Comparison of ENCODE assay signal across 8 cellular contexts in the genomic region with DNA sequence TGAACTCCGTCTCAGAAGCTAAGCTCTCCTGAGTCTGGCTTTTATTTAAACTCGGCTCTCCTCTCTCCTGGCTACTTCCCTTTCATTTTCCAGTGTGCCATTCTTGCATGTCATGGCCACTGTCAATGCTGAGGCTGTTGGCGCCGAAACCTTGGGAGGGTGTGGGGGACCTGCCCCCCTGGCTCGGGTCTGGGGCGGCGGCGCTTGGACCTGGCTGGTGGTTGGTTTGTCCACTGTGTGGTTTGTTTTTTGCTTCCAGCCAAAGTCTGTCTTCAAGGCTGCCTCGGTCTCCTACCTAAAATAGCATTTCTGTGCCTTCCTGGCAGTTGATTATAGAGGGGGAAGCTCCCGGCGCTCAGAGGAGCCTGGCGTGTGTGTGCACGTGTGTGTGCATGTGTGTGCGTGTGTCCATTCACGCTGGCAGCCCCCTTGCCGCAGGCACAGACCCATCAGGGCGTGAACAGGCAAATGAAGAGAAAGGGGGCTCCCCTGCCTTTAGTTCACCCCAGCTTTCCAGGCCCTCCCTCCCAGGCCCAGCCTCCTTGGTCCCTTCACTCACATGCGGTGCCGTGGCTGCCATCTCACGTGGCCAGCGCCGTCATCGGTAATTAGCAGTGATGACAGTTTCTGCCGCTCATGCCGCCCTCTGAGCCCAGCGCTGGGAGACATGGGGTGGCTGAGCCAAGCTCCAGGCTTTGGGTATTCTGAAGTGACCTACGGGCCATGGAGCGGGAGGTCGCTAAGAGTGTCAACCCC.
A peak's percentile ranks its signal among the peaks of the same experiment; 100 is the strongest.
DNase-seq lines count a peak whose midpoint lies in the region; ATAC-seq and TF ChIP-seq lines count a peak whose summit lies in the region.

No MANE protein-coding gene starts in this region.

- BruUV-seq in Calu3 (replicated peaks; lab: Mats Ljungman, UMichigan) = no TSS peak

- H3K9me3 Mint-ChIP-seq in Calu3 (ENCODE audit: low read depth, unreplicated experiment) = no peaks in the 10 kb centered on the region

- H3K27me3 Mint-ChIP-seq in Calu3 (ENCODE audit: unreplicated experiment) = no peaks in the 10 kb centered on the region

- TF ChIP-seq CTCF in Calu3 (IDR thresholded peaks at IDR 0.05; ENCODE audit: unreplicated experiment) (no peak), lower lobe of right lung (IDR thresholded peaks at IDR 0.05) (no peak)

- WGBS in adipose tissue, 3 donors = 49 to 77% (median 55%) methylated on average over 29 of the region's 29 CpGs

- CTCF ChIA-PET in Calu3 (lab: Charles Lee) = no interaction called here

- H3K27ac Mint-ChIP-seq in Calu3 (ENCODE audit: unreplicated experiment) = peak overlapping the region; percentile 93

- DNase-seq in Calu3 (no peak), HT-29 (ENCODE audit: low spot score) (peak; percentile 71), lower lobe of right lung (no peak), NCI-H2196 treated with DMSO at 0.1 percent for 48 hours (lab: John Stamatoyannopoulos, UW; ENCODE audit: unreplicated experiment) (no peak), head of caudate nucleus (no peak), HuH-7 (ENCODE audit: low spot score) (no peak), NCI-H345 treated with DMSO at 0.1 percent for 48 hours (lab: John Stamatoyannopoulos, UW; ENCODE audit: unreplicated experiment) (no peak)

- peaks cover 64% of the 10 kb centered on the region for H3K4me1 Mint-ChIP-seq in Calu3 (ENCODE audit: low read depth, unreplicated experiment)

- H3K4me3 Mint-ChIP-seq in Calu3 (ENCODE audit: low read depth, unreplicated experiment) = no peak overlapping the region

- H3K27ac ChIP-seq in adipose tissue (ENCODE audit: low read depth, low read length) = peak overlapping the region; percentile 30
- H3K27ac ChIP-seq in lower lobe of right lung = peak overlapping the region; percentile 93

- intact Hi-C loops in Calu3 (cut with micrococcal nuclease; ENCODE audit: unreplicated experiment) (no loop called here), lower lobe of right lung (cut with DNase I) (no loop called here), head of caudate nucleus (cut with DNase I) (no loop called here)

- H3K9me3 ChIP-seq in lower lobe of right lung = no peaks in the 10 kb centered on the region

- H3K36me3 ChIP-seq in lower lobe of right lung = no peaks in the 10 kb centered on the region

- no peaks in the 10 kb centered on the region for H3K27me3 ChIP-seq in lower lobe of right lung (ENCODE audit: low read depth)

- ATAC-seq in lower lobe of right lung = no peak

- peaks cover 81% of the 10 kb centered on the region for H3K4me1 ChIP-seq in lower lobe of right lung

- H3K36me3 Mint-ChIP-seq in Calu3 (ENCODE audit: insufficient read depth, unreplicated experiment) = peaks cover 88% of the 10 kb centered on the region

- peak overlapping the region; percentile 61 for H3K4me3 ChIP-seq in lower lobe of right lung
